ENCODE assay signal across 9 cellular contexts in the genomic region with DNA sequence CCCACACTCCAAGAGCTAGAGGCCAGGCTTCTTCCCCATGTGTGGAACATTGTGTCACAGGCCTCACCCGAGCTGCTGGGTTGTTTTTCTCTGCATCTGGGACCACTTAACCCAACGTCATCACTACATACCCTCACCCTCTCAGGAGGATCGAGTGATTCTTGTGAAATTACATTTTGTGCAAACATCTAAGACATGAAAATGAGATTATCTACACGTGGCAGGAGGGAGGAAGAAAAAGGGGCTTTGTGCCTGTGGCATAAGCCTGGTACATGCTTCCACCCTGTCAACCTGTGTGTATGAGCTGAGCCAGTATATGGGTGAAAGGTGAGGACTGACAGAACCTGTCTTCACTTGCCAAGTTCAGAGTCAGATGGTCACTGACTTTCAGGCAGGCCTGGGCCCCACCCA. TPM values are rescaled to one million over a fixed set of nuclear protein-coding genes. Genes with fewer than 3 reads are reported as not detected.
DNase-seq lines count a peak whose midpoint lies in the region; ATAC-seq and TF ChIP-seq lines count a peak whose summit lies in the region.
"Had no signal": no experiment of that assay in that cellular context is flagged by ENCODE, and none has a peak within 500 bp of the region (broad histone marks: within the 10 kb centered on the region; RNA-seq: fewer than 3 reads in every experiment).

No MANE protein-coding gene starts in this region.

- no peaks in the 10 kb centered on the region for H3K27me3 ChIP-seq in hepatocyte

- H2AFZ ChIP-seq in hepatocyte, result no peak overlapping the region

- no peaks in the 10 kb centered on the region for H3K9me2 ChIP-seq in hepatocyte (replicated peaks; ENCODE audit: insufficient read depth)

- POLR2A ChIA-PET in activated naive CD8-positive, alpha-beta T cell treated with anti-CD3 and anti-CD28 coated beads, Interleukin-2, amount 10 ng/mL, durations not matched to agents 7 days and 5 days (lab: Charles Lee), result interaction anchor here (0.6 to 4.3 kb wide), 2 partner anchors 22 to 39 kb away, joined by 3 to 18 read pairs; a partner anchor contains a TSS

- H3K4me3 ChIP-seq in hepatocyte, result no peak overlapping the region

- no peak for ATAC-seq in activated naive CD8-positive, alpha-beta T cell treated with anti-CD3 and anti-CD28 coated beads, Interleukin-2, amount 10 ng/mL, durations not matched to agents 7 days and 5 days (ENCODE audit: low read depth)
- no peak for ATAC-seq in stimulated activated naive CD8-positive, alpha-beta T cell treated with anti-CD3 and anti-CD28 coated beads, Interleukin-15, amount 100 ng/mL, for 72 hours
- ATAC-seq in GM18909 (IDR thresholded peaks at IDR 0.05; ENCODE audit: poor library complexity, unreplicated experiment) (no peak), HG03378 (IDR thresholded peaks at IDR 0.05; ENCODE audit: unreplicated experiment) (no peak), GM18907 (IDR thresholded peaks at IDR 0.05; ENCODE audit: unreplicated experiment) (no peak)

- H4K20me1 ChIP-seq in hepatocyte (ENCODE audit: insufficient read depth, poor library complexity, severe bottlenecking), result no peaks in the 10 kb centered on the region

- H3K27ac ChIP-seq in hepatocyte, result peak overlapping the region; percentile 97

- H3K9me3 Mint-ChIP-seq in HFFc6, result no peaks in the 10 kb centered on the region
- no peaks in the 10 kb centered on the region for H3K9me3 Mint-ChIP-seq in activated naive CD8-positive, alpha-beta T cell treated with anti-CD3 and anti-CD28 coated beads, Interleukin-2, amount 10 ng/mL, durations not matched to agents 7 days and 5 days
- H3K9me3 Mint-ChIP-seq in stimulated activated naive CD8-positive, alpha-beta T cell treated with anti-CD3 and anti-CD28 coated beads, Interleukin-15, amount 100 ng/mL, for 72 hours, result no peaks in the 10 kb centered on the region

- peaks cover 37% of the 10 kb centered on the region for H3K79me2 ChIP-seq in hepatocyte

- peaks cover 20% of the 10 kb centered on the region for H3K4me1 ChIP-seq in hepatocyte (ENCODE audit: insufficient read depth)

- peak overlapping the region; percentile 95 for H3K4me3 Mint-ChIP-seq in HFFc6
- peak overlapping the region; percentile 90 for H3K4me3 Mint-ChIP-seq in activated naive CD8-positive, alpha-beta T cell treated with anti-CD3 and anti-CD28 coated beads, Interleukin-2, amount 10 ng/mL, durations not matched to agents 7 days and 5 days
- peak overlapping the region; percentile 85 to 96 for H3K4me3 Mint-ChIP-seq in stimulated activated naive CD8-positive, alpha-beta T cell treated with anti-CD3 and anti-CD28 coated beads, Interleukin-15, amount 100 ng/mL, for 72 hours

- no peaks in the 10 kb centered on the region for H3K9me3 ChIP-seq in hepatocyte (ENCODE audit: low read depth)

- peaks cover 6% of the 10 kb centered on the region for H3K36me3 ChIP-seq in hepatocyte (replicated peaks; ENCODE audit: insufficient read depth, low read depth)

- DNase-seq in HFFc6, result no peak
- DNase-seq in activated naive CD8-positive, alpha-beta T cell treated with anti-CD3 and anti-CD28 coated beads, Interleukin-2, amount 10 ng/mL, durations not matched to agents 7 days and 5 days, result no peak
- peak; percentile 44 for DNase-seq in hepatocyte (ENCODE audit: low spot score)
- no peak for DNase-seq in stimulated activated naive CD8-positive, alpha-beta T cell treated with anti-CD3 and anti-CD28 coated beads, Interleukin-15, amount 100 ng/mL, for 72 hours
- DNase-seq in mesenteric fat pad (ENCODE audit: low spot score), result no peak
- DNase-seq: anterior cingulate cortex had no signal

- no peak for TF ChIP-seq CTCF in HFFc6 (IDR thresholded peaks at IDR 0.05)
- no peak for TF ChIP-seq CTCF in hepatocyte (IDR thresholded peaks at IDR 0.05; ENCODE audit: poor library complexity)

- peak overlapping the region; percentile 88 for H3K4me2 ChIP-seq in hepatocyte

- H3K4me1 Mint-ChIP-seq in HFFc6 (ENCODE audit: low read depth), result peaks cover 37% of the 10 kb centered on the region
- peaks cover 21% of the 10 kb centered on the region for H3K4me1 Mint-ChIP-seq in activated naive CD8-positive, alpha-beta T cell treated with anti-CD3 and anti-CD28 coated beads, Interleukin-2, amount 10 ng/mL, durations not matched to agents 7 days and 5 days
- peaks cover 25% of the 10 kb centered on the region for H3K4me1 Mint-ChIP-seq in stimulated activated naive CD8-positive, alpha-beta T cell treated with anti-CD3 and anti-CD28 coated beads, Interleukin-15, amount 100 ng/mL, for 72 hours

- H3K27ac Mint-ChIP-seq in HFFc6, result peak overlapping the region; percentile 96
- H3K27ac Mint-ChIP-seq in activated naive CD8-positive, alpha-beta T cell treated with anti-CD3 and anti-CD28 coated beads, Interleukin-2, amount 10 ng/mL, durations not matched to agents 7 days and 5 days, result peak overlapping the region; percentile 96
- peak overlapping the region; percentile 90 to 99 for H3K27ac Mint-ChIP-seq in stimulated activated naive CD8-positive, alpha-beta T cell treated with anti-CD3 and anti-CD28 coated beads, Interleukin-15, amount 100 ng/mL, for 72 hours

- WGBS in hepatocyte (ENCODE audit: low lambda C conversion rate, missing lambda C conversion rate), result 43% methylated on average over 4 of the region's 4 CpGs

- H3K27me3 Mint-ChIP-seq in HFFc6 (ENCODE audit: insufficient read depth), result peaks cover 2% of the 10 kb centered on the region
- H3K27me3 Mint-ChIP-seq in activated naive CD8-positive, alpha-beta T cell treated with anti-CD3 and anti-CD28 coated beads, Interleukin-2, amount 10 ng/mL, durations not matched to agents 7 days and 5 days, result no peaks in the 10 kb centered on the region
- H3K27me3 Mint-ChIP-seq in stimulated activated naive CD8-positive, alpha-beta T cell treated with anti-CD3 and anti-CD28 coated beads, Interleukin-15, amount 100 ng/mL, for 72 hours, result no peaks in the 10 kb centered on the region

- peaks cover 17% of the 10 kb centered on the region for H3K36me3 Mint-ChIP-seq in HFFc6 (ENCODE audit: low read depth)
- peaks cover 21% of the 10 kb centered on the region for H3K36me3 Mint-ChIP-seq in activated naive CD8-positive, alpha-beta T cell treated with anti-CD3 and anti-CD28 coated beads, Interleukin-2, amount 10 ng/mL, durations not matched to agents 7 days and 5 days

RNA-seq across cellular contexts. Expression of a gene that starts 1.6 kb away (rescaled TPM):
- total RNA-seq in HFFc6 (2021; fragmentation: NEBNext Ultra II Directional; extraction: Animal tissue kit (Norgen Biotek cat#: 25700)), result 10 to 100 TPM; 12.0 to 14.4 (median 12.7) TPM
- total RNA-seq in activated naive CD8-positive, alpha-beta T cell treated with anti-CD3 and anti-CD28 coated beads, Interleukin-2, amount 10 ng/mL, durations not matched to agents 7 days and 5 days, result 10 to 100 TPM; 15.5 to 18.1 TPM
- total RNA-seq in hepatocyte (25.0 and 29.3 TPM in 2 replicates), mesenteric fat pad (17.5 TPM)
- 22.8 and 29.1 TPM in 2 replicates for polyA plus RNA-seq in hepatocyte

RNA-seq across cellular contexts. Expression of a gene that starts 22.2 kb away (rescaled TPM):
- 10 to 100 TPM; 44.6 to 54.9 (median 49.6) TPM for total RNA-seq in HFFc6 (2021; fragmentation: NEBNext Ultra II Directional; extraction: Animal tissue kit (Norgen Biotek cat#: 25700))
- 10 to 100 TPM; 57.7 to 63.1 TPM for total RNA-seq in activated naive CD8-positive, alpha-beta T cell treated with anti-CD3 and anti-CD28 coated beads, Interleukin-2, amount 10 ng/mL, durations not matched to agents 7 days and 5 days
- total RNA-seq in hepatocyte, result 40.7 and 51.9 TPM in 2 replicates
- polyA plus RNA-seq in hepatocyte, result 53.9 and 61.0 TPM in 2 replicates
- total RNA-seq in mesenteric fat pad, result 48.2 TPM

RNA-seq across cellular contexts. Expression of a gene that starts 40.1 kb away (rescaled TPM):
- total RNA-seq in HFFc6 (2021; fragmentation: NEBNext Ultra II Directional; extraction: Animal tissue kit (Norgen Biotek cat#: 25700)), result 10 to 100 TPM; 34.9 to 54.2 (median 47.1) TPM
- total RNA-seq in activated naive CD8-positive, alpha-beta T cell treated with anti-CD3 and anti-CD28 coated beads, Interleukin-2, amount 10 ng/mL, durations not matched to agents 7 days and 5 days, result 10 to 100 TPM; 67.4 to 70.4 TPM
- total RNA-seq in hepatocyte (28.4 and 31.8 TPM in 2 replicates), mesenteric fat pad (35.7 TPM)
- polyA plus RNA-seq in hepatocyte, result 26.7 and 35.2 TPM in 2 replicates

RNA-seq across cellular contexts. Expression of a gene that starts 55.8 kb away (rescaled TPM):
- under 1 TPM in 1 of 6 experiments, not detected in 5; 0.09 TPM for total RNA-seq in HFFc6 (2021; fragmentation: NEBNext Ultra II Directional; extraction: Animal tissue kit (Norgen Biotek cat#: 25700))
- total RNA-seq in activated naive CD8-positive, alpha-beta T cell treated with anti-CD3 and anti-CD28 coated beads, Interleukin-2, amount 10 ng/mL, durations not matched to agents 7 days and 5 days, result not detected
- total RNA-seq in hepatocyte (not detected in 2 replicates), mesenteric fat pad (0.42 TPM)
- 0.46 TPM in 1 of 2 replicates, not detected in the other for polyA plus RNA-seq in hepatocyte
